1 cellular context compared by ENCODE assay signal in genomic region chr10:119542990-119543813, GRCh38.
TF ChIP-seq lines count a peak whose summit lies in the region.

No MANE protein-coding gene starts in this region.

TF ChIP-seq in SK-N-SH, 30 proteins besides CTCF, POLR2A, EP300 and RAD21 (continued from another document):
- no peak for TF ChIP-seq REST (IDR thresholded peaks at IDR 0.05; ENCODE audit: low read depth, low read length)
- no peak for TF ChIP-seq ELF1 (IDR thresholded peaks at IDR 0.05)
- TF ChIP-seq POLR2AphosphoS5 (IDR thresholded peaks at IDR 0.05; ENCODE audit: low read depth, low read length), result no peak
- TF ChIP-seq NFIC (IDR thresholded peaks at IDR 0.05; ENCODE audit: borderline replicate concordance), result no peak
- no peak for TF ChIP-seq PBX3 (IDR thresholded peaks at IDR 0.05)
- TF ChIP-seq IRF3 (IDR thresholded peaks at IDR 0.05; ENCODE audit: low read depth, low read length), result no peak
- no peak for TF ChIP-seq FOXJ3 (CRISPR knock-in tag; IDR thresholded peaks at IDR 0.05)
- TF ChIP-seq TEAD4 (IDR thresholded peaks at IDR 0.05; ENCODE audit: borderline replicate concordance, insufficient read depth), result no peak
- TF ChIP-seq MEF2A (IDR thresholded peaks at IDR 0.05; ENCODE audit: borderline replicate concordance, low read depth), result 0 out of 2 replicates have a peak, but pooled peaks have one; percentile 27
- TF ChIP-seq RCOR1 (IDR thresholded peaks at IDR 0.05; ENCODE audit: low read length), result no peak
- TF ChIP-seq USF1 (IDR thresholded peaks at IDR 0.05; ENCODE audit: borderline replicate concordance, low read depth), result peak; percentile 34; the same call in 1 of the 2 replicates
